22 cellular contexts compared by ENCODE assay signal in the genomic region with DNA sequence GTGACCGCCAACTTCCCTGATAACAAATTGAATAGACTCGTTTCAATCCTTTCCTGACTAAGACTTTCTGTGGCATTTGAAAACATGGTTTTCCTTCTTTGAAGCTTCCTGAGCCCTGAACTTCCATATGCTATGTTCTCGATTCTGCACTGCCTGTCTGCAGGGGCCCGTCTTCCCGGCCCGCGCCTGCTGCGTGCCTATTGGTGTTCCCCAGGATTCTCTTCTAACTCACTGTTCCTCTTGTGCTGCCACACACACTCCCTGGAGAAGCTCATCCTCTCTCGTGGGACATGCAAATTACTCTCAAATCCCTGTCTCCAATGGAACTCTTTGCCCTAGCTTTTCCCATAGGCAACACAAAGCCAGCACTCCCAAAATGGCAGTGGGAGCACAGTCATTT.
"Had no signal": no experiment of that assay in that cellular context is flagged by ENCODE, and none has a peak within 500 bp of the region (broad histone marks: within the 10 kb centered on the region; RNA-seq: fewer than 3 reads in every experiment).

No MANE protein-coding gene starts in this region.

- H3K27ac ChIP-seq: RWPE1 had no signal

- DNase-seq: KBM-7, MG63, NCI-H1092, NCI-H1105 treated with DMSO at 0.1 percent for 48 hours, NCI-H1417 treated with DMSO at 0.1 percent for 48 hours, NCI-H146, NCI-H1694 treated with DMSO at 0.1 percent for 48 hours, NCI-H1930, NCI-H2081 treated with DMSO at 0.1 percent for 48 hours, NCI-H2171, NCI-H226, NCI-H446, NCI-H510A, NCI-H524 treated with DMSO at 0.1 percent for 48 hours, NCI-H69, NCI-H774, PC-3, SHP77, SK-N-SH, SW 1271 had no signal

- H3K36me3 ChIP-seq: MG63 had no signal

- ATAC-seq: Panc1, PC-3 had no signal

- H3K9me3 ChIP-seq: MG63, SK-N-SH had no signal

- H3K27me3 ChIP-seq: MG63 had no signal

- H3K9ac ChIP-seq: SK-N-SH had no signal

- H3K4me2 ChIP-seq: SK-N-SH had no signal

- H3K4me3 ChIP-seq: MG63 had no signal
